ENCODE assay signal across 15 cellular contexts in the genomic region with DNA sequence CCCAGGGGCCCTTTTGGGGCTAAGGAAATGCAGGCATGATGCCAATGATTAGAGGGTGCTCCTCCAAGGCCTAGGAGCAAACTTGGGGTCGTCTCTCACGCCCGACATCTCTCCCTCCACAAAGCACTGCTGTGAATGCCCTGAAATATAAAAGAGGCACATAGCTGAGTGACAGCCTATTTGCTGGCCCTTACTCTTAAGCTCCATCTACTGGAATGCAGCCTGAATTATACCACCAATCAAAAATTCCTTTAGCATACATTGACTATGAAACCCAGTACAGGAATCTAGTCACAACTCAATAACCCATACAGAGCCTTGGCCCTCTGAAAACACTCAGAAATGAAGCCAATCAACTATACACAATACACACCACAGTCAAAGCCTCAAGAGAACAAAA.
A peak's percentile ranks its signal among the peaks of the same experiment; 100 is the strongest.
DNase-seq lines count a peak whose midpoint lies in the region; ATAC-seq and TF ChIP-seq lines count a peak whose summit lies in the region.
"Had no signal": no experiment of that assay in that cellular context is flagged by ENCODE, and none has a peak within 500 bp of the region (broad histone marks: within the 10 kb centered on the region; RNA-seq: fewer than 3 reads in every experiment).

No MANE protein-coding gene starts in this region.

- H3K79me2 ChIP-seq in DND-41 (ENCODE audit: insufficient read depth, low read length): no peaks in the 10 kb centered on the region

- H3K36me3 ChIP-seq in DND-41 (ENCODE audit: insufficient read depth, low read length) (no peaks in the 10 kb centered on the region), right lobe of liver (no peaks in the 10 kb centered on the region)
- H3K36me3 ChIP-seq: BLaER1 treated with 17β-estradiol and CSF1 and Interleukin-3, amounts not matched to agents 10 nM and 100 nM; esophagus squamous epithelium had no signal

- no peaks in the 10 kb centered on the region for H3K9me3 ChIP-seq in DND-41 (ENCODE audit: insufficient read depth, low read length, severe bottlenecking)
- no peaks in the 10 kb centered on the region for H3K9me3 ChIP-seq in right lobe of liver
- H3K9me3 ChIP-seq: esophagus squamous epithelium had no signal

- H3K4me3 ChIP-seq in DND-41 (ENCODE audit: low read depth in 1 of 2, low read length in 2 of 2): no peak overlapping the region
- H3K4me3 ChIP-seq in cardiac fibroblast (replicated peaks in 1 of 2; ENCODE audit: low read depth in 2 of 2, low read length in 2 of 2): no peak overlapping the region
- no peak overlapping the region for H3K4me3 ChIP-seq in right lobe of liver
- H3K4me3 ChIP-seq: BLaER1 treated with 17β-estradiol and CSF1 and Interleukin-3, amounts not matched to agents 10 nM and 100 nM; esophagus squamous epithelium had no signal

- H3K27ac ChIP-seq in DND-41 (ENCODE audit: low read length) (no peak overlapping the region), right lobe of liver (no peak overlapping the region)
- H3K27ac ChIP-seq: BLaER1 treated with 17β-estradiol and CSF1 and Interleukin-3, amounts not matched to agents 10 nM and 100 nM; esophagus squamous epithelium had no signal

- H3K27me3 ChIP-seq in DND-41 (ENCODE audit: insufficient read depth, low read length, poor library complexity) (no peaks in the 10 kb centered on the region), right lobe of liver (no peaks in the 10 kb centered on the region)
- H3K27me3 ChIP-seq: BLaER1 treated with 17β-estradiol and CSF1 and Interleukin-3, amounts not matched to agents 10 nM and 100 nM; esophagus squamous epithelium had no signal

- intact Hi-C loops in right lobe of liver (cut with DNase I): no loop called here
- intact Hi-C loops in head of caudate nucleus (cut with DNase I): no loop called here

- no peak for DNase-seq in DND-41
- DNase-seq in HT1080 (ENCODE audit: low read depth): peak; percentile 23
- peak; percentile 5 to 31 for DNase-seq in cardiac fibroblast (ENCODE audit: low read depth in 2 of 2)
- no peak for DNase-seq in right lobe of liver
- DNase-seq in head of caudate nucleus: no peak
- no peak for DNase-seq in SIG-M5 (lab: John Stamatoyannopoulos, UW)
- no peak for DNase-seq in mucosa of gallbladder (ENCODE audit: low spot score)
- DNase-seq in AG08395 (ENCODE audit: low spot score): no peak
- DNase-seq: activated naive CD4-positive, alpha-beta T cell treated with anti-CD3 and anti-CD28 coated beads for 36 hours; esophagus squamous epithelium; NCI-H1694 treated with DMSO at 0.1 percent for 48 hours; SHP77; stimulated activated CD4-positive, alpha-beta T cell treated with anti-CD3 and anti-CD28 coated beads, Interleukin-2, amount 100 ng/mL, for 48 hours; stimulated activated naive CD4-positive, alpha-beta T cell had no signal

- WGBS in right lobe of liver (ENCODE audit: insufficient coverage, low coverage, low lambda C conversion rate, missing lambda C conversion rate): 96% methylated on average over 3 of the region's 3 CpGs

- H3K4me1 ChIP-seq in DND-41 (ENCODE audit: insufficient read depth, low read length) (no peaks in the 10 kb centered on the region), right lobe of liver (no peaks in the 10 kb centered on the region)
- H3K4me1 ChIP-seq: BLaER1 treated with 17β-estradiol and CSF1 and Interleukin-3, amounts not matched to agents 10 nM and 100 nM; esophagus squamous epithelium had no signal

- TF ChIP-seq POLR2A in right lobe of liver (IDR thresholded peaks at IDR 0.05): no peak

- ATAC-seq in DND-41 (ENCODE audit: insufficient read depth, low read depth) (no peak), right lobe of liver (peak in 3 of 4 donors; percentile 26 to 54 (median 43))

- no peak overlapping the region for H3K4me2 ChIP-seq in DND-41 (ENCODE audit: insufficient read depth, low read length)
- H3K4me2 ChIP-seq: BLaER1 treated with 17β-estradiol and CSF1 and Interleukin-3, amounts not matched to agents 10 nM and 100 nM had no signal

- no peak overlapping the region for H2AFZ ChIP-seq in DND-41 (ENCODE audit: low read depth, low read length)

- no peaks in the 10 kb centered on the region for H4K20me1 ChIP-seq in DND-41 (ENCODE audit: insufficient read depth, low read length)
- H4K20me1 ChIP-seq: BLaER1 treated with 17β-estradiol and CSF1 and Interleukin-3, amounts not matched to agents 10 nM and 100 nM had no signal

- no peak overlapping the region for H3K9ac ChIP-seq in DND-41 (ENCODE audit: low read depth, low read length)
- H3K9ac ChIP-seq: BLaER1 treated with 17β-estradiol and CSF1 and Interleukin-3, amounts not matched to agents 10 nM and 100 nM had no signal

- TF ChIP-seq CTCF in DND-41 (IDR thresholded peaks at IDR 0.05; ENCODE audit: borderline replicate concordance, extremely low read depth, low read length, poor library complexity, severe bottlenecking): peak; percentile 15
- peak; percentile 8 for TF ChIP-seq CTCF in cardiac fibroblast (IDR thresholded peaks at IDR 0.05; ENCODE audit: low read depth, low read length)
- peak in 1 of 4 donors; percentile 29 for TF ChIP-seq CTCF in right lobe of liver (IDR thresholded peaks at IDR 0.05)

Comparison
In these comparisons a context has a peak if more than half of its experiments do, and no peak if none do; other contexts are left out.
1. DNase-seq: peak in HT1080 (single experiment) and cardiac fibroblast (2 of 2); none in DND-41 (single experiment), right lobe of liver (0 of 3), head of caudate nucleus (0 of 42), SIG-M5 (single experiment), mucosa of gallbladder (single experiment) and AG08395 (single experiment).